In genomic region chr17:34356194-34356593, GRCh38 we compare ENCODE assay signal across 24 cellular contexts. TPM values are rescaled to one million over a fixed set of nuclear protein-coding genes. Genes with fewer than 3 reads are reported as not detected.
"Had no signal": no experiment of that assay in that cellular context is flagged by ENCODE, and none has a peak within 500 bp of the region (broad histone marks: within the 10 kb centered on the region; RNA-seq: fewer than 3 reads in every experiment).

CCL13 (plus strand) TSS chr17:34356480; CDS start chr17:34356527, 47 bp downstream.

- DNase-seq: activated CD4-positive, alpha-beta T cell treated with anti-CD3 and anti-CD28 coated beads for 1 hour; activated CD4-positive, alpha-beta T cell treated with anti-CD3 and anti-CD28 coated beads, Interleukin-2, amount 50 U/mL, for 4 hours; activated CD8-positive, alpha-beta memory T cell treated with anti-CD3 and anti-CD28 coated beads for 24 hours; activated CD8-positive, alpha-beta memory T cell treated with anti-CD3 and anti-CD28 coated beads, Interleukin-2, amount 50 U/mL, for 4 hours; activated naive CD4-positive, alpha-beta T cell; activated T-cell treated with anti-CD3 and anti-CD28 coated beads, Interleukin-2, amount 50 U/mL, for 24 hours; colonic mucosa; esophagus squamous epithelium; head of caudate nucleus; left colon; mammary epithelial cell; ovary; stimulated activated CD4-positive, alpha-beta T cell treated with anti-CD3 and anti-CD28 coated beads, Interleukin-1b, Interleukin-23, amount 100 ng/mL, for 48 hours; stomach; WERI-Rb-1 had no signal

- H3K4me3 ChIP-seq: breast epithelium, colonic mucosa, esophagus squamous epithelium, gastrocnemius medialis, ovary, prostate gland, SK-N-MC, stomach had no signal

- ATAC-seq: activated T-helper 17 cell treated with anti-CD3 and anti-CD28 coated beads, Interleukin-2, amount 50 U/mL, for 72 hours; gastrocnemius medialis; left colon had no signal

- H3K4me1 ChIP-seq: breast epithelium, colonic mucosa, gastrocnemius medialis, prostate gland, stomach had no signal

- H3K9me3 ChIP-seq: colonic mucosa, esophagus squamous epithelium, gastrocnemius medialis, neutrophil, ovary, prostate gland had no signal

- H3K27ac ChIP-seq: colonic mucosa, gastrocnemius medialis, neutrophil, ovary, prostate gland, SK-N-MC, WERI-Rb-1 had no signal

- H3K27me3 ChIP-seq: breast epithelium, colonic mucosa, esophagus squamous epithelium, gastrocnemius medialis, neutrophil, ovary, stomach had no signal

- H3K36me3 ChIP-seq: breast epithelium, colonic mucosa, esophagus squamous epithelium, gastrocnemius medialis, neutrophil, ovary, prostate gland, stomach, WERI-Rb-1 had no signal

RNA-seq across cellular contexts. Expression of gene CCL13, which starts in this region (rescaled TPM):
- total RNA-seq: activated T-helper 17 cell treated with anti-CD3 and anti-CD28 coated beads, Interleukin-2, amount 50 U/mL, for 72 hours; astrocyte; mammary epithelial cell; myocyte; prostate gland; T-helper 2 cell treated with Interferon-gamma antibody and Interleukin-4, amounts not matched to agents 100 ng/mL and 5 ng/mL, for 36 hours had no signal
